Comparison of ENCODE assay signal across 8 cellular contexts in genomic region chr1:8421721-8422120, GRCh38.
DNase-seq lines count a peak whose midpoint lies in the region; ATAC-seq lines count a peak whose summit lies in the region.

No MANE protein-coding gene starts in this region.

- H3K4me3 ChIP-seq in GM08714 (ENCODE audit: low read length), result peak overlapping the region; percentile 71

- peak overlapping the region; percentile 73 for H3K27ac ChIP-seq in substantia nigra (ENCODE audit: low read depth, low read length, poor library complexity, severe bottlenecking)

- no peaks in the 10 kb centered on the region for H3K9me3 ChIP-seq in T-helper 17 cell (ENCODE audit: control insufficient read depth, low read length, poor library complexity, severe bottlenecking)

- H3K27me3 Mint-ChIP-seq in T-helper 17 cell, result no peaks in the 10 kb centered on the region

- H3K4me1 Mint-ChIP-seq in T-helper 17 cell, result peaks cover 41% of the 10 kb centered on the region

- DNase-seq in astrocyte of the hippocampus (ENCODE audit: low read depth, low spot score) (peak; percentile 25), kidney tubule cell (ENCODE audit: low spot score) (peak; percentile 25), substantia nigra (lab: John Stamatoyannopoulos, UW) (peak in 1 of 49 donors; percentile 20), kidney glomerular epithelial cell (lab: John Stamatoyannopoulos, UW) (no peak), middle frontal gyrus (ENCODE audit: extremely low spot score, low spot score) (no peak), T-helper 17 cell (no peak), COLO829 (ENCODE audit: low spot score) (no peak)

- H3K36me3 Mint-ChIP-seq in T-helper 17 cell (ENCODE audit: low read depth), result peaks cover 9% of the 10 kb centered on the region

- no peak for ATAC-seq in T-helper 17 cell

- H3K4me3 Mint-ChIP-seq in T-helper 17 cell, result no peak overlapping the region

- H3K27ac Mint-ChIP-seq in T-helper 17 cell, result no peak overlapping the region

Comparison
In these comparisons a context has a peak if more than half of its experiments do, and no peak if none do; other contexts are left out.
1. DNase-seq: peak in astrocyte of the hippocampus (single experiment) and kidney tubule cell (single experiment); none in kidney glomerular epithelial cell (single experiment), middle frontal gyrus (single experiment), T-helper 17 cell (0 of 3) and COLO829 (single experiment).